Comparison of ENCODE assay signal across 17 cellular contexts in the genomic region with DNA sequence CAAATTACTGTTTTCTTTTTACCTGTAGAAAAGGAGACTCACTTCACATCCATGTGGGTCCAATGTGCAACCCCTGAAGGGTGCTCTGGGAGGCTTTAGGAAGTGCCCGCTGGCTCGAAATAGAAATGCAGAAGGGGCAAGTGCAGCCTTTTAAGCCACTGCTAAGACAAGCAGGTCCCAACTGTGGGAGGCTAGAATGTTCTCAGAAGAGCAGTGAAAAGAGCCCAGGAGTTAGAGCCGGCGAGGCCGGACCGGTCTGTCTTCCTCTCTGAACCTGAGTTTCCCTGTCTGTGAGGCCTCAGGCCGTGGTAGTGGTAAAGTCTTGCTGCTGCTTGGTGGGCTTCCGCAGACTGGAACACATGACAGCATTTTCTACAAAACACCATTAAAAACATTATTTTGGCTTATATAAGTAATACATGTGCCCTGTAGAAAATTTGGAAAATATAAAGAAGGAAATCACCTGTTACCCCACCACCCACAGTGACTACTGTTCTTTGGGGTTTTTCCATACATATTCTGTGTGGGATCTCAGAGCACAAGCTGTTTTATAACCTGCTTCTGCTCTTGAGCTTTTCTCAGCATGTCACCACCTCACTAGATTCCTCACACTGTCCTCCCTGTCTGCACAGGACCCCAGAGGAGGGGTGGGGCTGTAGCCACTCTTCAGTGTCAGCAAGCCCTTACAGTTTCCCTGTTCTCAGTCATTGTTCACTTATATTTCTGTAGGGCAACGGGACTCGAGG. TPM values are rescaled to one million over a fixed set of nuclear protein-coding genes. Genes with fewer than 3 reads are reported as not detected.
DNase-seq lines count a peak whose midpoint lies in the region; FAIRE-seq and TF ChIP-seq lines count a peak whose summit lies in the region.
"Had no signal": no experiment of that assay in that cellular context is flagged by ENCODE, and none has a peak within 500 bp of the region (broad histone marks: within the 10 kb centered on the region; RNA-seq: fewer than 3 reads in every experiment).

No MANE protein-coding gene starts in this region.

- peaks cover 23% of the 10 kb centered on the region; the same call in 1 of the 2 replicates for H3K4me1 ChIP-seq in HUES48 (ENCODE audit: control insufficient read depth, insufficient read depth, low read length)

- FAIRE-seq in RCC 7860 (lab: Jason Lieb, UNC) (no peak), GM12891 (lab: Jason Lieb, UNC) (no peak)
- FAIRE-seq: H1, HepG2 had no signal

- H3K27ac Mint-ChIP-seq in chondrocyte (ENCODE audit: unreplicated experiment), result peak overlapping the region; percentile 13
- H3K27ac Mint-ChIP-seq: activated CD8-positive, alpha-beta memory T cell treated with anti-CD3 and anti-CD28 coated beads, Interleukin-2, amount 10 ng/mL, durations not matched to agents 7 days and 5 days; activated naive CD4-positive, alpha-beta T cell treated with anti-CD3 and anti-CD28 coated beads for 36 hours had no signal

- H3K4me3 ChIP-seq in HUES48 (ENCODE audit: low read depth, low read length), result no peak overlapping the region
- H3K4me3 ChIP-seq: BLaER1 treated with 17β-estradiol and CSF1 and Interleukin-3, amounts not matched to agents 10 nM and 100 nM; breast epithelium had no signal

- TF ChIP-seq CTCF in chondrocyte (IDR thresholded peaks at IDR 0.05), result no peak

- intact Hi-C loops in posterior vena cava (cut with DNase I), result loop anchor here in 1 of 2 donors (5.0 kb wide), 1 partner anchor 36 kb away; no protein-coding TSS in a partner anchor

- H3K9me3 ChIP-seq in HUES48 (ENCODE audit: control insufficient read depth, insufficient read depth, low read length), result no peaks in the 10 kb centered on the region
- H3K9me3 ChIP-seq: BLaER1 treated with 17β-estradiol and CSF1 and Interleukin-3, amounts not matched to agents 10 nM and 100 nM; breast epithelium had no signal

- no peaks in the 10 kb centered on the region for H3K27me3 Mint-ChIP-seq in chondrocyte (ENCODE audit: low read depth)

- H3K27ac ChIP-seq in HUES48 (ENCODE audit: low read depth, low read length), result peak overlapping the region; percentile 24
- H3K27ac ChIP-seq: BLaER1 treated with 17β-estradiol and CSF1 and Interleukin-3, amounts not matched to agents 10 nM and 100 nM; breast epithelium; foreskin keratinocyte had no signal

- H3K4me1 Mint-ChIP-seq in chondrocyte (ENCODE audit: low read depth), result peaks cover 43% of the 10 kb centered on the region

- no peak overlapping the region for H3K4me3 Mint-ChIP-seq in chondrocyte (ENCODE audit: unreplicated experiment)
- H3K4me3 Mint-ChIP-seq: activated CD8-positive, alpha-beta memory T cell treated with anti-CD3 and anti-CD28 coated beads, Interleukin-2, amount 10 ng/mL, durations not matched to agents 7 days and 5 days; activated naive CD4-positive, alpha-beta T cell treated with anti-CD3 and anti-CD28 coated beads for 36 hours had no signal

- no peaks in the 10 kb centered on the region for H3K27me3 ChIP-seq in HUES48 (ENCODE audit: control insufficient read depth, insufficient read depth, low read length)
- H3K27me3 ChIP-seq: breast epithelium had no signal

- peaks cover 19% of the 10 kb centered on the region for H3K36me3 ChIP-seq in HUES48 (ENCODE audit: control insufficient read depth, insufficient read depth, low read length)
- H3K36me3 ChIP-seq: breast epithelium had no signal

- no peaks in the 10 kb centered on the region for H3K9me3 Mint-ChIP-seq in chondrocyte (ENCODE audit: low read depth)
- H3K9me3 Mint-ChIP-seq: activated naive CD4-positive, alpha-beta T cell treated with anti-CD3 and anti-CD28 coated beads for 36 hours had no signal

- no peak for TF ChIP-seq POLR2A in GM12891 (IDR thresholded peaks at IDR 0.05; ENCODE audit: low read depth, low read length)

- DNase-seq in ELF-1 (ENCODE audit: low read depth, low spot score), result peak; percentile 44
- peak; percentile 34 for DNase-seq in chondrocyte (ENCODE audit: low spot score)
- DNase-seq in posterior vena cava (ENCODE audit: low spot score), result peak; percentile 55
- DNase-seq in RCC 7860 (ENCODE audit: low spot score), result no peak
- DNase-seq in DMS53 (lab: John Stamatoyannopoulos, UW), result no peak
- no peak for DNase-seq in GM12891 (ENCODE audit: insufficient read length, low spot score)
- DNase-seq: activated CD4-positive, CD25-positive, alpha-beta regulatory T cell; activated CD8-positive, alpha-beta memory T cell treated with anti-CD3 and anti-CD28 coated beads, Interleukin-2, amount 10 ng/mL, durations not matched to agents 7 days and 5 days; activated naive CD4-positive, alpha-beta T cell treated with anti-CD3 and anti-CD28 coated beads for 36 hours; foreskin keratinocyte; mesendoderm; nucleus accumbens had no signal

- peaks cover 4% of the 10 kb centered on the region for H3K36me3 Mint-ChIP-seq in chondrocyte (ENCODE audit: low read depth)
- H3K36me3 Mint-ChIP-seq: activated CD8-positive, alpha-beta memory T cell treated with anti-CD3 and anti-CD28 coated beads, Interleukin-2, amount 10 ng/mL, durations not matched to agents 7 days and 5 days had no signal

- no peak overlapping the region for H3K9ac ChIP-seq in HUES48 (ENCODE audit: low read depth, low read length)

TF ChIP-seq in GM12891, 5 proteins besides CTCF, POLR2A, EP300 and RAD21:
- TF ChIP-seq SPI1 (IDR thresholded peaks at IDR 0.05; ENCODE audit: low read depth, low read length) (no peak), POU2F2 (IDR thresholded peaks at IDR 0.05; ENCODE audit: low read depth, low read length) (no peak), TAF1 (IDR thresholded peaks at IDR 0.05; ENCODE audit: low read depth, low read length) (no peak), POLR2AphosphoS5 (IDR thresholded peaks at IDR 0.05; ENCODE audit: low read depth, low read length) (no peak), PAX5 (IDR thresholded peaks at IDR 0.05; ENCODE audit: insufficient read depth, low read length, severe bottlenecking) (no peak)

RNA-seq across cellular contexts. Expression of gene CKB, which starts 6.0 kb away (rescaled TPM):
- 81.0 to 141 TPM (median 139 TPM) in 3 replicates for total RNA-seq in chondrocyte
- 100 to 1,000 TPM; 354 to 709 TPM for total RNA-seq in posterior vena cava
- polyA plus RNA-seq in GM12891 (2012; ENCODE audit: low read depth, missing spikeins), result 44.2 TPM

RNA-seq across cellular contexts. Expression of gene TRMT61A, which starts 12.4 kb away (rescaled TPM):
- total RNA-seq in chondrocyte, result 9.9 to 10.3 TPM (median 10.0 TPM) in 3 replicates
- 10 to 100 TPM; 16.2 to 18.0 TPM for total RNA-seq in posterior vena cava
- 5.1 TPM for polyA plus RNA-seq in GM12891 (2012; ENCODE audit: low read depth, missing spikeins)

RNA-seq across cellular contexts. Expression of gene BAG5, which starts 45.9 kb away (rescaled TPM):
- 22.6 to 25.7 TPM (median 23.2 TPM) in 3 replicates for total RNA-seq in chondrocyte
- 10 to 100 TPM; 29.0 to 30.4 TPM for total RNA-seq in posterior vena cava
- polyA plus RNA-seq in GM12891 (2012; ENCODE audit: low read depth, missing spikeins), result 9.3 TPM

RNA-seq across cellular contexts. Expression of gene COA8, which starts 46.2 kb away (rescaled TPM):
- total RNA-seq in chondrocyte, result 39.1 to 51.9 TPM (median 50.7 TPM) in 3 replicates
- total RNA-seq in posterior vena cava, result 10 to 100 TPM; 33.9 to 40.3 TPM
- polyA plus RNA-seq in GM12891 (2012; ENCODE audit: low read depth, missing spikeins), result 50.7 TPM

Comparison
In these comparisons a context has a peak if more than half of its experiments do, and no peak if none do; other contexts are left out.
1. DNase-seq: peak in ELF-1 (single experiment), chondrocyte (single experiment) and posterior vena cava (single experiment); none in RCC 7860 (single experiment), DMS53 (single experiment) and GM12891 (single experiment).